ENCODE assay signal across 30 cellular contexts in genomic region chrX:21151051-21151450, GRCh38.
"Had no signal": no experiment of that assay in that cellular context is flagged by ENCODE, and none has a peak within 500 bp of the region (broad histone marks: within the 10 kb centered on the region; RNA-seq: fewer than 3 reads in every experiment).

No MANE protein-coding gene starts in this region.

- H3K27me3 ChIP-seq: cardiac muscle cell had no signal

- H3K36me3 ChIP-seq: cardiac muscle cell, WERI-Rb-1 had no signal

- DNase-seq: activated CD4-positive, alpha-beta T cell treated with anti-CD3 and anti-CD28 coated beads for 1 hour; activated CD4-positive, alpha-beta T cell treated with anti-CD3 and anti-CD28 coated beads for 48 hours; activated CD4-positive, CD25-positive, alpha-beta regulatory T cell; activated CD8-positive, alpha-beta T cell treated with anti-CD3 and anti-CD28 coated beads for 36 hours; activated effector memory CD4-positive, alpha-beta T cell treated with anti-CD3 and anti-CD28 coated beads, Interleukin-2, amount 50 U/mL, for 16 hours; activated naive CD4-positive, alpha-beta T cell; activated naive CD4-positive, alpha-beta T cell treated with anti-CD3 and anti-CD28 coated beads, Interleukin-2, amount 50 U/mL, for 16 hours; activated naive CD8-positive, alpha-beta T cell treated with anti-CD3 and anti-CD28 coated beads for 36 hours; activated T-cell treated with anti-CD3 and anti-CD28 coated beads, Interleukin-2, amount 50 U/mL, for 1 hour; activated T-cell treated with anti-CD3 and anti-CD28 coated beads, Interleukin-2, amount 50 U/mL, for 72 hours; amniotic stem cell; aorta; Karpas-422; KBM-7; NCI-H1105 treated with DMSO at 0.1 percent for 48 hours; NCI-H1436; NCI-H1694; NCI-H1930; NCI-H2081 treated with DMSO at 0.1 percent for 48 hours; NCI-H345; NCI-H524 treated with DMSO at 0.1 percent for 48 hours; SIG-M5; SW 1271; T-helper 1 cell; T1000; WERI-Rb-1 had no signal

- H3K27ac ChIP-seq: cardiac muscle cell, WERI-Rb-1 had no signal

- H3K4me3 ChIP-seq: cardiac muscle cell had no signal

- ATAC-seq: activated CD8-positive, alpha-beta T cell treated with anti-CD3 and anti-CD28 coated beads for 36 hours; activated T-cell treated with anti-CD3 and anti-CD28 coated beads, Interleukin-2, amount 50 U/mL, for 72 hours; activated T-helper 17 cell treated with anti-CD3 and anti-CD28 coated beads, Interleukin-2, amount 50 U/mL, for 72 hours; Panc1; SK-N-SH treated with all-trans-retinoic acid at 6 μM for 48 hours had no signal
